ENCODE assay signal across 20 cellular contexts in genomic region chr3:38460377-38461085, GRCh38. TPM values are rescaled to one million over a fixed set of nuclear protein-coding genes. Genes with fewer than 3 reads are reported as not detected.
A peak's percentile ranks its signal among the peaks of the same experiment; 100 is the strongest.
DNase-seq lines count a peak whose midpoint lies in the region; ATAC-seq, FAIRE-seq and TF ChIP-seq lines count a peak whose summit lies in the region.
"Had no signal": no experiment of that assay in that cellular context is flagged by ENCODE, and none has a peak within 500 bp of the region (broad histone marks: within the 10 kb centered on the region; RNA-seq: fewer than 3 reads in every experiment).

No MANE protein-coding gene starts in this region.

- H3K9me3 Mint-ChIP-seq in GM23338: 0 out of 3 replicates have a peak, but pooled peaks cover 2% of the 10 kb centered on the region
- H3K9me3 Mint-ChIP-seq in stimulated activated effector memory CD8-positive, alpha-beta T cell treated with anti-CD3 and anti-CD28 coated beads, Interleukin-12 subunit alpha, Interleukin-12 subunit beta, amount 100 ng/mL, for 72 hours: no peaks in the 10 kb centered on the region

- H3F3A ChIP-seq in GM23338 (replicated peaks; ENCODE audit: low read depth): peaks cover 8% of the 10 kb centered on the region; the same call in 1 of the 2 replicates

- H3K9me2 ChIP-seq in GM23338 (ENCODE audit: insufficient read depth): no peaks in the 10 kb centered on the region

- H3K79me2 ChIP-seq in GM23338 (replicated peaks; ENCODE audit: insufficient read depth): peaks cover 100% of the 10 kb centered on the region

- 0 out of 2 replicates have a peak overlapping the region, but pooled peaks have one; percentile 21 for H3K27ac Mint-ChIP-seq in GM23338
- peak overlapping the region; percentile 29 for H3K27ac Mint-ChIP-seq in stimulated activated effector memory CD8-positive, alpha-beta T cell treated with anti-CD3 and anti-CD28 coated beads, Interleukin-12 subunit alpha, Interleukin-12 subunit beta, amount 100 ng/mL, for 72 hours

- H2AFZ ChIP-seq in GM23338: no peak overlapping the region

- H3K4me1 Mint-ChIP-seq in GM23338: peaks cover 46% of the 10 kb centered on the region
- H3K4me1 Mint-ChIP-seq in stimulated activated effector memory CD8-positive, alpha-beta T cell treated with anti-CD3 and anti-CD28 coated beads, Interleukin-12 subunit alpha, Interleukin-12 subunit beta, amount 100 ng/mL, for 72 hours: peaks cover 20% of the 10 kb centered on the region

- DNase-seq in GM23338 (ENCODE audit: low spot score) (no peak), cerebellar cortex (ENCODE audit: low spot score) (peak; percentile 78), left lobe of liver (ENCODE audit: low spot score) (no peak), frontal cortex (ENCODE audit: low spot score in 2 of 2) (no peak), NCI-H2196 (lab: John Stamatoyannopoulos, UW; ENCODE audit: unreplicated experiment) (no peak), NCI-H1694 treated with DMSO at 0.1 percent for 48 hours (lab: John Stamatoyannopoulos, UW) (no peak)
- DNase-seq in stimulated activated effector memory CD8-positive, alpha-beta T cell treated with anti-CD3 and anti-CD28 coated beads, Interleukin-12 subunit alpha, Interleukin-12 subunit beta, amount 100 ng/mL, for 72 hours (ENCODE audit: low spot score in 2 of 2): no peak
- DNase-seq: activated CD4-positive, CD25-positive, alpha-beta regulatory T cell treated with anti-CD3 and anti-CD28 coated beads, Interleukin-2, amount 50 U/mL, for 72 hours; activated CD8-positive, alpha-beta memory T cell treated with anti-CD3 and anti-CD28 coated beads, Interleukin-2, amount 50 U/mL, for 4 hours; activated naive CD4-positive, alpha-beta T cell; Caco-2; NCI-H1930; NCI-H510A treated with DMSO at 0.1 percent for 48 hours; SIG-M5; stimulated activated CD4-positive, alpha-beta T cell treated with anti-CD3 and anti-CD28 coated beads, Interleukin-15, amount 100 ng/mL, for 24 hours; stimulated activated naive CD8-positive, alpha-beta T cell treated with anti-CD3 and anti-CD28 coated beads, Interleukin-15, amount 100 ng/mL, for 72 hours had no signal

- no peak overlapping the region for H3K4me2 ChIP-seq in GM23338

- no peaks in the 10 kb centered on the region for H3K36me3 ChIP-seq in GM23338 (ENCODE audit: insufficient read depth)

- H3K4me1 ChIP-seq in GM23338 (ENCODE audit: insufficient read depth): peaks cover 26% of the 10 kb centered on the region

- no peak for TF ChIP-seq CTCF in GM23338 (conservative IDR thresholded peaks at IDR 0.05; ENCODE audit: low read depth in 2 of 2)

- H3K27ac ChIP-seq in GM23338 (ENCODE audit: low read depth): no peak overlapping the region

- no peak overlapping the region for H3K4me3 ChIP-seq in GM23338
- H3K4me3 ChIP-seq: GM12878 had no signal

- H3K27me3 Mint-ChIP-seq in GM23338 (ENCODE audit: insufficient read depth, low read depth, poor library complexity): peaks cover 12% of the 10 kb centered on the region
- H3K27me3 Mint-ChIP-seq: stimulated activated naive CD8-positive, alpha-beta T cell treated with anti-CD3 and anti-CD28 coated beads, Interleukin-15, amount 100 ng/mL, for 72 hours had no signal

- no peak for ATAC-seq in GM23338
- ATAC-seq in left lobe of liver: peak; percentile 2
- no peak for ATAC-seq in stimulated activated effector memory CD8-positive, alpha-beta T cell treated with anti-CD3 and anti-CD28 coated beads, Interleukin-12 subunit alpha, Interleukin-12 subunit beta, amount 100 ng/mL, for 72 hours
- no peak for ATAC-seq in HG02759 (IDR thresholded peaks at IDR 0.05; ENCODE audit: unreplicated experiment)
- ATAC-seq: GM12878; stimulated activated naive CD8-positive, alpha-beta T cell treated with anti-CD3 and anti-CD28 coated beads, Interleukin-15, amount 100 ng/mL, for 72 hours had no signal

- no peak overlapping the region; the same call in 2 of the 3 replicates for H3K4me3 Mint-ChIP-seq in GM23338
- H3K4me3 Mint-ChIP-seq in stimulated activated effector memory CD8-positive, alpha-beta T cell treated with anti-CD3 and anti-CD28 coated beads, Interleukin-12 subunit alpha, Interleukin-12 subunit beta, amount 100 ng/mL, for 72 hours: no peak overlapping the region
- H3K4me3 Mint-ChIP-seq: stimulated activated naive CD8-positive, alpha-beta T cell treated with anti-CD3 and anti-CD28 coated beads, Interleukin-15, amount 100 ng/mL, for 72 hours had no signal

- H3K36me3 Mint-ChIP-seq in GM23338 (ENCODE audit: low read depth): peaks cover 3% of the 10 kb centered on the region; the same call in 2 of the 3 replicates
- no peaks in the 10 kb centered on the region for H3K36me3 Mint-ChIP-seq in stimulated activated effector memory CD8-positive, alpha-beta T cell treated with anti-CD3 and anti-CD28 coated beads, Interleukin-12 subunit alpha, Interleukin-12 subunit beta, amount 100 ng/mL, for 72 hours

- H3K27me3 ChIP-seq in GM23338 (ENCODE audit: insufficient read depth): no peaks in the 10 kb centered on the region

- H4K20me1 ChIP-seq in GM23338 (replicated peaks; ENCODE audit: insufficient read depth): peaks cover 91% of the 10 kb centered on the region

- FAIRE-seq in frontal cortex (lab: Jason Lieb, UNC): no peak
- FAIRE-seq: GM12878, H54, keratinocyte had no signal

TF ChIP-seq in GM23338, 12 proteins besides CTCF, POLR2A, EP300 and RAD21:
- TF ChIP-seq ETS1 (IDR thresholded peaks at IDR 0.05): no peak
- TF ChIP-seq NANOG (IDR thresholded peaks at IDR 0.05; ENCODE audit: borderline replicate concordance): no peak
- no peak for TF ChIP-seq POLR2AphosphoS5 (IDR thresholded peaks at IDR 0.05; ENCODE audit: low read depth)
- no peak for TF ChIP-seq ZNF331 (CRISPR knock-in tag; IDR thresholded peaks at IDR 0.05; ENCODE audit: low read depth)
TF ChIP-seq in GM23338: peak in this region for 0.

RNA-seq across cellular contexts. Expression of gene ACVR2B, which starts 6.8 kb away (rescaled TPM):
- total RNA-seq in GM23338 (2014; rRNA removed; shearing (Covaris generic)): 90.3 and 98.7 TPM in 2 replicates
- 25.3 and 27.9 TPM in 2 replicates for polyA plus RNA-seq in GM23338 (2016; fragmentation: Nextera tagmentation; extraction: Ambion mirVana)
- total RNA-seq in left lobe of liver (6.7 TPM), frontal cortex (44.0 TPM)

RNA-seq across cellular contexts. Expression of gene EXOG, which starts 35.6 kb away (rescaled TPM):
- 7.9 and 11.3 TPM in 2 replicates for total RNA-seq in GM23338 (2014; rRNA removed; shearing (Covaris generic))
- 6.7 and 9.7 TPM in 2 replicates for polyA plus RNA-seq in GM23338 (2016; fragmentation: Nextera tagmentation; extraction: Ambion mirVana)
- total RNA-seq in left lobe of liver: 3.7 TPM
- 13.5 TPM for total RNA-seq in frontal cortex
